In the genomic region with DNA sequence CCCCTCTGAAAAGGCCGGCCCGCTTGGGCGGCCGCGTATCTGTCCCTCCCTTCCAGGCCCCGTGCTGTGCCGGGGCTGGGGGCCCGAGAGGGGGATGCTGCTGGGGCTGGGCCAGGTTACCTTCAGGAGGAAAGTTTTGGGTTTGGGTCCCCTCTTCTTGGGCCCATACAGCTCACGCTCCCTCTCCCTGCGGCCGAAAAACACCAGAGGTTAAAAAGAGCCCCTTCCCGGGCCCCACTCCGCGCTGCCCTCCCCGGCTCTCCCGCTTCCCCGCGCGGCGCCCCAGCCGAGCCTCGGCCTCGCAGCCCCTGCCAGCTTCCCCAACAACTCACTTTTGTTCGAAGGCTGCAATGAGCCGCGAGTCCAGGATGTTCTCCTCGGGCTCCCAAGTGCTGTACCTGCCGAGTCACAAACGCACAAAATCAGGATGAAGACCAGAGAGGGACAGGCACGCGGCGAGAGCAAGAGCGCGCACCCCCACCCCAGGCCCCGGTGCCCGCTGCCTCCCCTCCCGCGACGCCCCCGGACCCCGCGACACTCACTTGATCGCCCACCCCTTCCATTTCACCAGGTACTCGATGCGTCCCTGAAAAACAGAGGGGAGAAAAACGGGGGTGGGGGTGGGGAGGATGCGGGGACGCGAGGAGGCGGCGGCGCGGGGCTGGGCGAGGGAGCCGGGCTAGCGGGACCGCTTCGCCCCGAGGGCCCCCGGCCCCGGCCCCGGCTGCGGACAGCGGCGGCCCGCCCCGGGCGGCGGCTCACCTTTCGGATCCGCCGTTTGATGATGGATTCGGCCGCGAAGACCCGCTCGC, we compare ENCODE assay signal across 8 cellular contexts. TPM values are rescaled to one million over a fixed set of nuclear protein-coding genes. Genes with fewer than 3 reads are reported as not detected.
DNase-seq lines count a peak whose midpoint lies in the region; ATAC-seq and TF ChIP-seq lines count a peak whose summit lies in the region.

No MANE protein-coding gene starts in this region.

- H3K4me2 ChIP-seq in OCI-LY7 (ENCODE audit: low read length): peak overlapping the region; percentile 92

- POLR2A ChIA-PET in OCI-LY7 (lab: Charles Lee): interaction anchor here (0.5 to 1.2 kb wide), 5 partner anchors 11 to 252 kb away, joined by 3 to 4 read pairs (median 3); no protein-coding TSS in a partner anchor

- peaks cover 47% of the 10 kb centered on the region for H3K4me1 Mint-ChIP-seq in brain

- 0 out of 2 replicates have a peak overlapping the region, but pooled peaks have one; percentile 9 for H2AFZ ChIP-seq in OCI-LY7 (ENCODE audit: low read length)

- peaks cover 22% of the 10 kb centered on the region for H3K79me2 ChIP-seq in OCI-LY7 (ENCODE audit: insufficient read depth, low read depth, low read length)

- peaks cover 9% of the 10 kb centered on the region for H4K20me1 ChIP-seq in OCI-LY7 (ENCODE audit: insufficient read depth, low read length)

- H3K27ac Mint-ChIP-seq in brain: peak overlapping the region; percentile 92 to 95 (median 94)

- no peaks in the 10 kb centered on the region for H3K9me2 ChIP-seq in OCI-LY7 (ENCODE audit: insufficient read depth, low read length)

- H3K9me3 ChIP-seq in OCI-LY7 (ENCODE audit: low read length): no peaks in the 10 kb centered on the region

- peak overlapping the region; percentile 78 for H3K27ac ChIP-seq in OCI-LY7 (ENCODE audit: low read depth, low read length, poor library complexity, severe bottlenecking)

- H3K36me3 ChIP-seq in OCI-LY7 (ENCODE audit: insufficient read depth, low read length): peaks cover 35% of the 10 kb centered on the region

- peaks cover 0 to 8% (median 0%) of the 10 kb centered on the region in 5 experiments for H3K9me3 Mint-ChIP-seq in brain

- CTCF ChIA-PET in OCI-LY7 (lab: Charles Lee; ENCODE audit: unreplicated experiment): no interaction called here

- H3K27me3 Mint-ChIP-seq in brain: peaks cover 34% of the 10 kb centered on the region

- no TSS peak for BruUV-seq in OCI-LY7 (replicated peaks; lab: Mats Ljungman, UMichigan)

- peaks cover 41% of the 10 kb centered on the region for H3K4me1 ChIP-seq in OCI-LY7 (ENCODE audit: insufficient read depth, low read length, poor library complexity, severe bottlenecking)

- intact Hi-C loops in OCI-LY7 (cut with micrococcal nuclease; ENCODE audit: unreplicated experiment): loop anchor here (1.0 to 5.0 kb wide), 3 partner anchors 30 to 446 kb away; partner anchors contain the start of gene RPL3

- H3K36me3 Mint-ChIP-seq in brain: peaks cover 7% of the 10 kb centered on the region

- ATAC-seq in GM21576 (IDR thresholded peaks at IDR 0.05; ENCODE audit: unreplicated experiment): peak; percentile 12
- ATAC-seq in GM21526 (IDR thresholded peaks at IDR 0.05; ENCODE audit: low FRiP score, unreplicated experiment): no peak

- peak; percentile 12 for DNase-seq in CD1c-positive myeloid dendritic cell (ENCODE audit: extremely low spot score)
- DNase-seq in OCI-LY7 (ENCODE audit: low spot score): peak; percentile 42
- peak; percentile 18 for DNase-seq in iris pigment epithelial cell (ENCODE audit: low read depth)
- peak; percentile 44 to 48 for DNase-seq in stimulated activated CD4-positive, alpha-beta T cell treated with anti-CD3 and anti-CD28 coated beads, Interleukin-2, amount 100 ng/mL, for 24 hours
- DNase-seq in SIG-M5 (lab: John Stamatoyannopoulos, UW): no peak

- TF ChIP-seq CTCF in OCI-LY7 (conservative IDR thresholded peaks at IDR 0.05; ENCODE audit: low read length): no peak
- no peak for TF ChIP-seq CTCF in brain (conservative IDR thresholded peaks at IDR 0.05)

- H3K4me3 Mint-ChIP-seq in brain: peak overlapping the region; percentile 92 to 97 (median 93)

- peak overlapping the region; percentile 82 for H3K4me3 ChIP-seq in OCI-LY7 (ENCODE audit: low read depth, low read length, poor library complexity, severe bottlenecking)

RNA-seq across cellular contexts. Expression of gene CBX6, which starts 0.5 kb away (rescaled TPM):
- total RNA-seq in OCI-LY7 (2014; rRNA removed; shearing (Covaris generic)): 41.9 and 45.2 TPM in 2 replicates
- 62.2 and 67.2 TPM in 2 replicates for total RNA-seq in OCI-LY7 (2022)
- polyA plus RNA-seq in brain (ENCODE audit: insufficient read depth, low read depth, low replicate concordance): 64.4 TPM

RNA-seq across cellular contexts. Expression of gene NPTXR, which starts 27.7 kb away (rescaled TPM):
- not detected in 2 replicates for total RNA-seq in OCI-LY7 (2014; rRNA removed; shearing (Covaris generic))
- total RNA-seq in OCI-LY7 (2022): 0.08 and 0.11 TPM in 2 replicates
- 120 TPM for polyA plus RNA-seq in brain (ENCODE audit: insufficient read depth, low read depth, low replicate concordance)
